ENCODE assay signal across 10 cellular contexts in the genomic region with DNA sequence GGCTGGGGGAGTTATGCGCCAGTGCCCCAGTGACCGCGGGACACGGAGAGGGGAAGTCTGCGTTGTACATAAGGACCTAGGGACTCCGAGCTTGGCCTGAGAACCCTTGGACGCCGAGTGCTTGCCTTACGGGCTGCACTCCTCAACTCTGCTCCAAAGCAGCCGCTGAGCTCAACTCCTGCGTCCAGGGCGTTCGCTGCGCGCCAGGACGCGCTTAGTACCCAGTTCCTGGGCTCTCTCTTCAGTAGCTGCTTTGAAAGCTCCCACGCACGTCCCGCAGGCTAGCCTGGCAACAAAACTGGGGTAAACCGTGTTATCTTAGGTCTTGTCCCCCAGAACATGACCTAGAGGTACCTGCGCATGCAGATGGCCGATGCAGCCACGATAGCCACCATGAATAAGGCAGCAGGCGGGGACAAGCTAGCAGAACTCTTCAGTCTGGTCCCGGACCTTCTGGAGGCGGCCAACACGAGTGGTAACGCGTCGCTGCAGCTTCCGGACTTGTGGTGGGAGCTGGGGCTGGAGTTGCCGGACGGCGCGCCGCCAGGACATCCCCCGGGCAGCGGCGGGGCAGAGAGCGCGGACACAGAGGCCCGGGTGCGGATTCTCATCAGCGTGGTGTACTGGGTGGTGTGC. TPM values are rescaled to one million over a fixed set of nuclear protein-coding genes. Genes with fewer than 3 reads are reported as not detected.
DNase-seq lines count a peak whose midpoint lies in the region; ATAC-seq and TF ChIP-seq lines count a peak whose summit lies in the region.
"Had no signal": no experiment of that assay in that cellular context is flagged by ENCODE, and none has a peak within 500 bp of the region (broad histone marks: within the 10 kb centered on the region; RNA-seq: fewer than 3 reads in every experiment).

A gene with protein sequence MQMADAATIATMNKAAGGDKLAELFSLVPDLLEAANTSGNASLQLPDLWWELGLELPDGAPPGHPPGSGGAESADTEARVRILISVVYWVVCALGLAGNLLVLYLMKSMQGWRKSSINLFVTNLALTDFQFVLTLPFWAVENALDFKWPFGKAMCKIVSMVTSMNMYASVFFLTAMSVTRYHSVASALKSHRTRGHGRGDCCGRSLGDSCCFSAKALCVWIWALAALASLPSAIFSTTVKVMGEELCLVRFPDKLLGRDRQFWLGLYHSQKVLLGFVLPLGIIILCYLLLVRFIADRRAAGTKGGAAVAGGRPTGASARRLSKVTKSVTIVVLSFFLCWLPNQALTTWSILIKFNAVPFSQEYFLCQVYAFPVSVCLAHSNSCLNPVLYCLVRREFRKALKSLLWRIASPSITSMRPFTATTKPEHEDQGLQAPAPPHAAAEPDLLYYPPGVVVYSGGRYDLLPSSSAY (plus strand): TSS at position 6 of the 636 bp plus-strand sequence. CDS start 355 bp downstream, at position 361.

- H3K27me3 Mint-ChIP-seq in GM23338 (ENCODE audit: insufficient read depth, low read depth, poor library complexity) = peaks cover 18% of the 10 kb centered on the region

- H4K20me1 ChIP-seq in GM23338 (replicated peaks; ENCODE audit: insufficient read depth) = no peaks in the 10 kb centered on the region

- H3K36me3 Mint-ChIP-seq in GM23338 (ENCODE audit: low read depth) = no peaks in the 10 kb centered on the region

- peak; percentile 63 for ATAC-seq in GM23338
- no peak for ATAC-seq in GM18502 (IDR thresholded peaks at IDR 0.05; ENCODE audit: poor library complexity, unreplicated experiment)
- no peak for ATAC-seq in GM19395 (IDR thresholded peaks at IDR 0.05; ENCODE audit: unreplicated experiment)

- peak within 1 kb of the TSS; percentile 85 for H3K4me3 Mint-ChIP-seq in GM23338
- H3K4me3 Mint-ChIP-seq: activated T-helper 1 cell treated with anti-CD3 and anti-CD28 coated beads, Interleukin-12 subunit alpha, Interleukin-12 subunit beta, Interleukin-2, Interleukin-4 antibody, amounts not matched to agents 30 ng/mL and 10 ng/mL and 1 ng/mL, durations not matched to agents 14 hours and 24 hours and 36 hours had no signal

- peak within 1 kb of the TSS; percentile 95 for H3K4me2 ChIP-seq in GM23338

- no peaks in the 10 kb centered on the region for H3K36me3 ChIP-seq in GM23338 (ENCODE audit: insufficient read depth)

- H3K9me2 ChIP-seq in GM23338 (ENCODE audit: insufficient read depth) = no peaks in the 10 kb centered on the region

- peaks cover 7% of the 10 kb centered on the region for H3K4me1 ChIP-seq in GM23338 (ENCODE audit: insufficient read depth)

- no peaks in the 10 kb centered on the region for H3K9me3 Mint-ChIP-seq in GM23338
- H3K9me3 Mint-ChIP-seq: activated T-helper 1 cell treated with anti-CD3 and anti-CD28 coated beads, Interleukin-12 subunit alpha, Interleukin-12 subunit beta, Interleukin-2, Interleukin-4 antibody, amounts not matched to agents 30 ng/mL and 10 ng/mL and 1 ng/mL, durations not matched to agents 14 hours and 24 hours and 36 hours had no signal

- H3K79me2 ChIP-seq in GM23338 (replicated peaks; ENCODE audit: insufficient read depth) = no peaks in the 10 kb centered on the region

- DNase-seq in GM23338 (ENCODE audit: low spot score) (peak; percentile 59), amniotic epithelial cell (ENCODE audit: low read depth) (peak; percentile 47), hepatic stellate cell (ENCODE audit: low spot score) (peak; percentile 30), retinal pigment epithelial cell (ENCODE audit: low read depth) (no peak), anterior cingulate cortex (lab: John Stamatoyannopoulos, UW) (no peak), ureter (ENCODE audit: low spot score) (no peak)

- H3K27me3 ChIP-seq in GM23338 (ENCODE audit: insufficient read depth) = peaks cover 15% of the 10 kb centered on the region

- TF ChIP-seq CTCF in GM23338 (conservative IDR thresholded peaks at IDR 0.05; ENCODE audit: low read depth in 2 of 2) (no peak), retinal pigment epithelial cell (conservative IDR thresholded peaks at IDR 0.05; ENCODE audit: low read depth, low read length) (no peak)

- H3K4me1 Mint-ChIP-seq in GM23338 = peaks cover 21% of the 10 kb centered on the region

- H3K27ac ChIP-seq in GM23338 (ENCODE audit: low read depth) = no peak within 1 kb of the TSS

- H3K4me3 ChIP-seq in GM23338 (peak within 1 kb of the TSS; percentile 80), retinal pigment epithelial cell (ENCODE audit: low read length) (peak within 1 kb of the TSS; percentile 54)

- H3K27ac Mint-ChIP-seq in GM23338 = no peak within 1 kb of the TSS
- H3K27ac Mint-ChIP-seq: activated T-helper 1 cell treated with anti-CD3 and anti-CD28 coated beads, Interleukin-12 subunit alpha, Interleukin-12 subunit beta, Interleukin-2, Interleukin-4 antibody, amounts not matched to agents 30 ng/mL and 10 ng/mL and 1 ng/mL, durations not matched to agents 14 hours and 24 hours and 36 hours had no signal

- H3F3A ChIP-seq in GM23338 (replicated peaks; ENCODE audit: low read depth) = no peaks in the 10 kb centered on the region

- peak within 1 kb of the TSS; percentile 100 for H2AFZ ChIP-seq in GM23338

TF ChIP-seq in GM23338, 12 proteins besides CTCF, POLR2A, EP300 and RAD21 (continues in another document):
- TF ChIP-seq JUNB (IDR thresholded peaks at IDR 0.05; ENCODE audit: unreplicated experiment) (no peak), STAT1 (IDR thresholded peaks at IDR 0.05; ENCODE audit: unreplicated experiment) (no peak), POLR2AphosphoS5 (IDR thresholded peaks at IDR 0.05; ENCODE audit: low read depth) (no peak), EZH2phosphoT487 (IDR thresholded peaks at IDR 0.05; ENCODE audit: unreplicated experiment) (no peak), ZNF331 (CRISPR knock-in tag; IDR thresholded peaks at IDR 0.05; ENCODE audit: low read depth) (no peak)
- TF ChIP-seq, protein P1, sequence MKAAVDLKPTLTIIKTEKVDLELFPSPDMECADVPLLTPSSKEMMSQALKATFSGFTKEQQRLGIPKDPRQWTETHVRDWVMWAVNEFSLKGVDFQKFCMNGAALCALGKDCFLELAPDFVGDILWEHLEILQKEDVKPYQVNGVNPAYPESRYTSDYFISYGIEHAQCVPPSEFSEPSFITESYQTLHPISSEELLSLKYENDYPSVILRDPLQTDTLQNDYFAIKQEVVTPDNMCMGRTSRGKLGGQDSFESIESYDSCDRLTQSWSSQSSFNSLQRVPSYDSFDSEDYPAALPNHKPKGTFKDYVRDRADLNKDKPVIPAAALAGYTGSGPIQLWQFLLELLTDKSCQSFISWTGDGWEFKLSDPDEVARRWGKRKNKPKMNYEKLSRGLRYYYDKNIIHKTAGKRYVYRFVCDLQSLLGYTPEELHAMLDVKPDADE (IDR thresholded peaks at IDR 0.05) = no peak
- TF ChIP-seq, protein P2, sequence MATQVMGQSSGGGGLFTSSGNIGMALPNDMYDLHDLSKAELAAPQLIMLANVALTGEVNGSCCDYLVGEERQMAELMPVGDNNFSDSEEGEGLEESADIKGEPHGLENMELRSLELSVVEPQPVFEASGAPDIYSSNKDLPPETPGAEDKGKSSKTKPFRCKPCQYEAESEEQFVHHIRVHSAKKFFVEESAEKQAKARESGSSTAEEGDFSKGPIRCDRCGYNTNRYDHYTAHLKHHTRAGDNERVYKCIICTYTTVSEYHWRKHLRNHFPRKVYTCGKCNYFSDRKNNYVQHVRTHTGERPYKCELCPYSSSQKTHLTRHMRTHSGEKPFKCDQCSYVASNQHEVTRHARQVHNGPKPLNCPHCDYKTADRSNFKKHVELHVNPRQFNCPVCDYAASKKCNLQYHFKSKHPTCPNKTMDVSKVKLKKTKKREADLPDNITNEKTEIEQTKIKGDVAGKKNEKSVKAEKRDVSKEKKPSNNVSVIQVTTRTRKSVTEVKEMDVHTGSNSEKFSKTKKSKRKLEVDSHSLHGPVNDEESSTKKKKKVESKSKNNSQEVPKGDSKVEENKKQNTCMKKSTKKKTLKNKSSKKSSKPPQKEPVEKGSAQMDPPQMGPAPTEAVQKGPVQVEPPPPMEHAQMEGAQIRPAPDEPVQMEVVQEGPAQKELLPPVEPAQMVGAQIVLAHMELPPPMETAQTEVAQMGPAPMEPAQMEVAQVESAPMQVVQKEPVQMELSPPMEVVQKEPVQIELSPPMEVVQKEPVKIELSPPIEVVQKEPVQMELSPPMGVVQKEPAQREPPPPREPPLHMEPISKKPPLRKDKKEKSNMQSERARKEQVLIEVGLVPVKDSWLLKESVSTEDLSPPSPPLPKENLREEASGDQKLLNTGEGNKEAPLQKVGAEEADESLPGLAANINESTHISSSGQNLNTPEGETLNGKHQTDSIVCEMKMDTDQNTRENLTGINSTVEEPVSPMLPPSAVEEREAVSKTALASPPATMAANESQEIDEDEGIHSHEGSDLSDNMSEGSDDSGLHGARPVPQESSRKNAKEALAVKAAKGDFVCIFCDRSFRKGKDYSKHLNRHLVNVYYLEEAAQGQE (IDR thresholded peaks at IDR 0.05; ENCODE audit: unreplicated experiment) = no peak

RNA-seq across cellular contexts. Expression of the gene that starts here (rescaled TPM):
- total RNA-seq in GM23338 (2014; rRNA removed; shearing (Covaris generic)) = 0.23 TPM in 1 of 2 replicates, not detected in the other
- not detected in 2 replicates for polyA plus RNA-seq in GM23338 (2016; fragmentation: Nextera tagmentation; extraction: Ambion mirVana)
- not detected for total RNA-seq in ureter
- total RNA-seq: activated T-helper 1 cell treated with anti-CD3 and anti-CD28 coated beads, Interleukin-12 subunit alpha, Interleukin-12 subunit beta, Interleukin-2, Interleukin-4 antibody, amounts not matched to agents 30 ng/mL and 10 ng/mL and 1 ng/mL, durations not matched to agents 14 hours and 24 hours and 36 hours; mesenteric fat pad had no signal

Comparison
In these comparisons a context has a peak if more than half of its experiments do, and no peak if none do; other contexts are left out.
1. Peak in DNase-seq, ATAC-seq, H3K4me3 ChIP-seq and H3K4me2 ChIP-seq in GM23338; RNA of the gene not detected or under 1 TPM.
2. DNase-seq: peak in amniotic epithelial cell (single experiment) and hepatic stellate cell (single experiment); none in retinal pigment epithelial cell (single experiment), anterior cingulate cortex (0 of 58) and ureter (single experiment).